In genomic region chr6:74137910-74138309, GRCh38 we compare ENCODE assay signal across 11 cellular contexts.
DNase-seq lines count a peak whose midpoint lies in the region; ATAC-seq and TF ChIP-seq lines count a peak whose summit lies in the region.
"Had no signal": no experiment of that assay in that cellular context is flagged by ENCODE, and none has a peak within 500 bp of the region (broad histone marks: within the 10 kb centered on the region; RNA-seq: fewer than 3 reads in every experiment).

No MANE protein-coding gene starts in this region.

- no peaks in the 10 kb centered on the region for H3K36me3 ChIP-seq in PC-3 (ENCODE audit: low read depth, low read length)
- H3K36me3 ChIP-seq: stomach had no signal

- no peak overlapping the region for H3K9ac ChIP-seq in PC-3 (ENCODE audit: low read length)

- BruUV-seq in PC-3 (replicated peaks; lab: Mats Ljungman, UMichigan), result no TSS peak

- no peaks in the 10 kb centered on the region for H4K20me1 ChIP-seq in PC-3 (ENCODE audit: low read length)

- H3K4me1 ChIP-seq in PC-3 (ENCODE audit: insufficient read depth, low read length), result no peaks in the 10 kb centered on the region
- H3K4me1 ChIP-seq: stomach had no signal

- H3K9me3 ChIP-seq in PC-3 (ENCODE audit: low read length), result no peaks in the 10 kb centered on the region

- CTCF ChIA-PET in PC-3 (lab: Charles Lee), result no interaction called here

- no peak for TF ChIP-seq CTCF in PC-3 (conservative IDR thresholded peaks at IDR 0.05; ENCODE audit: low read depth, low read length)

- no peak overlapping the region for H3K27ac ChIP-seq in PC-3 (ENCODE audit: low read length)
- H3K27ac ChIP-seq: SK-N-MC, stomach had no signal

- POLR2A ChIA-PET in PC-3 (lab: Charles Lee; ENCODE audit: unreplicated experiment), result no interaction called here

- H3K4me2 ChIP-seq in PC-3 (ENCODE audit: low read length), result no peak overlapping the region

- H3F3A ChIP-seq in PC-3 (ENCODE audit: low read length, unreplicated experiment), result no peaks in the 10 kb centered on the region

- intact Hi-C loops in PC-3 (cut with micrococcal nuclease), result no loop called here

- H3K27me3 ChIP-seq in PC-3 (ENCODE audit: low read length), result no peaks in the 10 kb centered on the region
- H3K27me3 ChIP-seq: stomach had no signal

- DNase-seq in Caki2 (ENCODE audit: low read depth) (peak; percentile 12), LoVo (ENCODE audit: low spot score) (peak; percentile 10), dermis microvascular lymphatic vessel endothelial cell (ENCODE audit: low read depth in 2 of 2) (peak; percentile 98 to 100), kidney tubule cell (ENCODE audit: low spot score) (peak; percentile 43), PC-3 (no peak), cerebellum (ENCODE audit: low spot score) (no peak)
- no peak for DNase-seq in activated effector memory CD4-positive, alpha-beta T cell treated with Interleukin-2 at 50 U/mL for 16 hours
- DNase-seq: activated CD4-positive, alpha-beta T cell treated with anti-CD3 and anti-CD28 coated beads for 1 hour; stomach had no signal

- H3K4me3 ChIP-seq in PC-3 (ENCODE audit: low read length), result no peak overlapping the region
- H3K4me3 ChIP-seq: SK-N-MC, stomach had no signal

- H3K79me2 ChIP-seq in PC-3 (ENCODE audit: low read length), result no peaks in the 10 kb centered on the region

- no peaks in the 10 kb centered on the region for H3K9me2 ChIP-seq in PC-3 (replicated peaks; ENCODE audit: low read length)

- in situ Hi-C loops in Caki2 (cut with HindIII; ENCODE audit: low pct_unique_long_range_greater_than_20kb, low sequenced_read_pairs), result no loop called here

- ATAC-seq in HG02870 (IDR thresholded peaks at IDR 0.05; ENCODE audit: unreplicated experiment) (no peak), PC-3 (no peak)

- no peak overlapping the region for H2AFZ ChIP-seq in PC-3 (ENCODE audit: low read length)

Comparison
In these comparisons a context has a peak if more than half of its experiments do, and no peak if none do; other contexts are left out.
1. DNase-seq: peak in Caki2 (single experiment), LoVo (single experiment), dermis microvascular lymphatic vessel endothelial cell (2 of 2) and kidney tubule cell (single experiment); none in PC-3 (single experiment), cerebellum (single experiment) and activated effector memory CD4-positive, alpha-beta T cell treated with Interleukin-2 at 50 U/mL for 16 hours (single experiment).